ENCODE assay signal across 13 cellular contexts in genomic region chr11:130865772-130866114, GRCh38.
"Had no signal": no experiment of that assay in that cellular context is flagged by ENCODE, and none has a peak within 500 bp of the region (broad histone marks: within the 10 kb centered on the region; RNA-seq: fewer than 3 reads in every experiment).

No MANE protein-coding gene starts in this region.

- H3K27ac ChIP-seq: esophagus squamous epithelium, lower lobe of right lung had no signal

- H3K27me3 ChIP-seq: esophagus squamous epithelium had no signal

- ATAC-seq: stimulated activated naive B cell treated with anti-CD40 and anti-IgM and Interleukin-4, amounts not matched to agents 10 μg/mL and 1 μg/mL and 100 μg/mL, for 72 hours; T-helper 17 cell had no signal

- DNase-seq: activated B cell treated with CpG ODN at 0.5 μM for 24 hours; activated CD4-positive, alpha-beta T cell treated with anti-CD3 and anti-CD28 coated beads, Interleukin-2, amount 10 ng/mL, durations not matched to agents 24 days and 14 days; activated CD8-positive, alpha-beta memory T cell treated with anti-CD3 and anti-CD28 coated beads for 24 hours; activated naive CD4-positive, alpha-beta T cell treated with anti-CD3 and anti-CD28 coated beads, Interleukin-2, amount 50 U/mL, for 16 hours; amniotic stem cell; esophagus squamous epithelium; foreskin fibroblast; head of caudate nucleus; lower lobe of right lung; naive B cell; stimulated activated CD4-positive, alpha-beta T cell treated with anti-CD3 and anti-CD28 coated beads, Interleukin-2, amount 100 ng/mL, for 24 hours; stimulated activated naive B cell treated with anti-CD40 and anti-IgM and Interleukin-4, amounts not matched to agents 10 μg/mL and 1 μg/mL and 100 μg/mL, for 72 hours; T-helper 17 cell had no signal

- H3K9me3 ChIP-seq: esophagus squamous epithelium, lower lobe of right lung had no signal

- H3K4me3 ChIP-seq: esophagus squamous epithelium, lower lobe of right lung had no signal
